1 cellular context compared by ENCODE assay signal in the genomic region with DNA sequence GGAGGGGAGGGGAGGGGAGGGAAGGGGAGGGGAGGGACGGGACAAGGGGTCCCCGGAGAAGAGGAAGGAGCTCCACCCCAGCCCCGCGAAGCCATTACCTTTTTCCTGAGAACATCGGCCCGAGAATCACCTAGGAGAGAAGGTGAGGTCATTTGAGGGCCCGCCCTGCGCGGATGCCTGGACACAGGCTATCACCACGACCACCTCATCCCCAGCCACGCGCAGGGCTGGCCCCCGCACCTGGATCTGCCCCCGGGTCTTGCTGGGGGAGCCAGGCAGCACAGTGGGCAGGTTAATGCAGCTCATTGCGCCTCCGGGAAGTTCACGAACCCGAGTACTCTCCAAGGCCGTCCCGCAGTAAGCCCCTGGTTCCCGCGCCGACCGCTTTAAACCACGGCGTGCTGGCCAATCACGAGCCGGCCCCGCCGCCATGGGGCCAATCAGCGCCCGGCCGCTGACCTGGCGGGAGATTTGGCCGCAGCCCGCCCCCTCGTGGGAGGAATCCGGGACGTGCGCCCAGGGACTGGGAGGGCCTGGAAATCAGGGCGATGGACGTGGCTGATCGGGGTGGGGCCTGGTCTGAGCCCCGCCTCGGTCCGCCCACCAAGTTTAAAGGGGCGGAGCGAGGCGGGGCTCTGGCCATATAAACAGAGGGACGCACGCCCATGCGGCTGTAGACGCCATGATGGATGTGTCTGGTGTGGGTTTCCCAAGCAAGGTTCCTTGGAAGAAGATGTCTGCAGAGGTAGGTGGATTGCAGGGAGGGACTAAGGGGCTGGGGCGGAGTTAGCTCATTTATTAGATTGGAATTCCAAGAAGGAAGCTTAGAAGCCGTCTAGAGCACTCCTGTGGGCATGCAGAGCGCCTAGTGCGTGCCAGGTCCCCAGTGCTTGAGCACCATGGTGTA.
A peak's percentile ranks its signal among the peaks of the same experiment; 100 is the strongest.
TF ChIP-seq lines count a peak whose summit lies in the region.

A gene with protein sequence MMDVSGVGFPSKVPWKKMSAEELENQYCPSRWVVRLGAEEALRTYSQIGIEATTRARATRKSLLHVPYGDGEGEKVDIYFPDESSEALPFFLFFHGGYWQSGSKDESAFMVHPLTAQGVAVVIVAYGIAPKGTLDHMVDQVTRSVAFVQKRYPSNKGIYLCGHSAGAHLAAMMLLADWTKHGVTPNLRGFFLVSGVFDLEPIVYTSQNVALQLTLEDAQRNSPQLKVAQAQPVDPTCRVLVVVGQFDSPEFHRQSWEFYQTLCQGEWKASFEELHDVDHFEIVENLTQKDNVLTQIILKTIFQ (plus strand): TSS at position 674 of the 907 bp plus-strand sequence. CDS start 9 bp downstream, at position 683.
A gene with protein sequence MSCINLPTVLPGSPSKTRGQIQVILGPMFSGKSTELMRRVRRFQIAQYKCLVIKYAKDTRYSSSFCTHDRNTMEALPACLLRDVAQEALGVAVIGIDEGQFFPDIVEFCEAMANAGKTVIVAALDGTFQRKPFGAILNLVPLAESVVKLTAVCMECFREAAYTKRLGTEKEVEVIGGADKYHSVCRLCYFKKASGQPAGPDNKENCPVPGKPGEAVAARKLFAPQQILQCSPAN (minus strand): TSS at position 364 of the 907 bp plus-strand sequence. CDS start 58 bp downstream, at position 306.

TF ChIP-seq in HepG2, 621 proteins besides CTCF, POLR2A, EP300 and RAD21 (continues in another document):
- TF ChIP-seq ZC3H13 (CRISPR knock-in tag; IDR thresholded peaks at IDR 0.05) (peak; percentile 99), ISX (CRISPR knock-in tag; conservative IDR thresholded peaks at IDR 0.05) (no peak; the same call in 1 of the 2 replicates), SP4 (CRISPR knock-in tag; IDR thresholded peaks at IDR 0.05) (peak; percentile 99), ETV6 (CRISPR knock-in tag; conservative IDR thresholded peaks at IDR 0.05) (no peak), TEAD2 (CRISPR knock-in tag; IDR thresholded peaks at IDR 0.05) (peak; percentile 97), KAT2B (IDR thresholded peaks at IDR 0.05; ENCODE audit: borderline replicate concordance, low read depth, low read length) (no peak), KAT8 (CRISPR knock-in tag; IDR thresholded peaks at IDR 0.05) (peak; percentile 77), RXRB (CRISPR knock-in tag; IDR thresholded peaks at IDR 0.05; ENCODE audit: borderline replicate concordance) (peak; percentile 72), GPN1 (CRISPR knock-in tag; IDR thresholded peaks at IDR 0.05; ENCODE audit: borderline replicate concordance) (no peak; the same call in 1 of the 2 replicates), ZNF552 (CRISPR knock-in tag; IDR thresholded peaks at IDR 0.05; ENCODE audit: borderline replicate concordance) (peak; percentile 83; the same call in 1 of the 2 replicates), ZEB1 (IDR thresholded peaks at IDR 0.05; ENCODE audit: insufficient replicate concordance, low read depth) (no peak), IKZF1 (IDR thresholded peaks at IDR 0.05) (no peak), RCOR2 (CRISPR knock-in tag; IDR thresholded peaks at IDR 0.05) (no peak), NR2F1 (CRISPR knock-in tag; IDR thresholded peaks at IDR 0.05) (no peak), ZNF12 (CRISPR knock-in tag; IDR thresholded peaks at IDR 0.05) (no peak), HNRNPUL1 (IDR thresholded peaks at IDR 0.05; ENCODE audit: low read depth, low read length) (no peak), NFE2 (CRISPR knock-in tag; IDR thresholded peaks at IDR 0.05) (no peak), ZNF331 (CRISPR knock-in tag; IDR thresholded peaks at IDR 0.05) (peak; percentile 90), DMAP1 (CRISPR knock-in tag; IDR thresholded peaks at IDR 0.05) (peak; percentile 90), ZNF343 (CRISPR knock-in tag; IDR thresholded peaks at IDR 0.05) (peak; percentile 56), ZNF891 (CRISPR knock-in tag; IDR thresholded peaks at IDR 0.05) (peak; percentile 54; the same call in 1 of the 2 replicates), ZNF720 (CRISPR knock-in tag; IDR thresholded peaks at IDR 0.05) (peak; percentile 40; the same call in 1 of the 2 replicates), ZNF883 (CRISPR knock-in tag; IDR thresholded peaks at IDR 0.05; ENCODE audit: not compliant biosample characterization) (peak; percentile 87), ONECUT2 (CRISPR knock-in tag; IDR thresholded peaks at IDR 0.05) (peak; percentile 36; the same call in 1 of the 2 replicates), ZNF180 (CRISPR knock-in tag; IDR thresholded peaks at IDR 0.05; ENCODE audit: borderline replicate concordance, low read depth) (no peak), KDM5A (IDR thresholded peaks at IDR 0.05; ENCODE audit: borderline replicate concordance, low read length) (no peak), ZNF75D (CRISPR knock-in tag; IDR thresholded peaks at IDR 0.05; ENCODE audit: borderline replicate concordance) (no peak)
- TF ChIP-seq, protein P1, sequence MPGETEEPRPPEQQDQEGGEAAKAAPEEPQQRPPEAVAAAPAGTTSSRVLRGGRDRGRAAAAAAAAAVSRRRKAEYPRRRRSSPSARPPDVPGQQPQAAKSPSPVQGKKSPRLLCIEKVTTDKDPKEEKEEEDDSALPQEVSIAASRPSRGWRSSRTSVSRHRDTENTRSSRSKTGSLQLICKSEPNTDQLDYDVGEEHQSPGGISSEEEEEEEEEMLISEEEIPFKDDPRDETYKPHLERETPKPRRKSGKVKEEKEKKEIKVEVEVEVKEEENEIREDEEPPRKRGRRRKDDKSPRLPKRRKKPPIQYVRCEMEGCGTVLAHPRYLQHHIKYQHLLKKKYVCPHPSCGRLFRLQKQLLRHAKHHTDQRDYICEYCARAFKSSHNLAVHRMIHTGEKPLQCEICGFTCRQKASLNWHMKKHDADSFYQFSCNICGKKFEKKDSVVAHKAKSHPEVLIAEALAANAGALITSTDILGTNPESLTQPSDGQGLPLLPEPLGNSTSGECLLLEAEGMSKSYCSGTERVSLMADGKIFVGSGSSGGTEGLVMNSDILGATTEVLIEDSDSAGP (CRISPR knock-in tag; IDR thresholded peaks at IDR 0.05; ENCODE audit: borderline replicate concordance) = peak; percentile 94
- TF ChIP-seq, protein P2, sequence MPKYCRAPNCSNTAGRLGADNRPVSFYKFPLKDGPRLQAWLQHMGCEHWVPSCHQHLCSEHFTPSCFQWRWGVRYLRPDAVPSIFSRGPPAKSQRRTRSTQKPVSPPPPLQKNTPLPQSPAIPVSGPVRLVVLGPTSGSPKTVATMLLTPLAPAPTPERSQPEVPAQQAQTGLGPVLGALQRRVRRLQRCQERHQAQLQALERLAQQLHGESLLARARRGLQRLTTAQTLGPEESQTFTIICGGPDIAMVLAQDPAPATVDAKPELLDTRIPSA (CRISPR knock-in tag; IDR thresholded peaks at IDR 0.05; ENCODE audit: borderline replicate concordance) = peak; percentile 85; the same call in 1 of the 2 replicates
- TF ChIP-seq, protein P3, sequence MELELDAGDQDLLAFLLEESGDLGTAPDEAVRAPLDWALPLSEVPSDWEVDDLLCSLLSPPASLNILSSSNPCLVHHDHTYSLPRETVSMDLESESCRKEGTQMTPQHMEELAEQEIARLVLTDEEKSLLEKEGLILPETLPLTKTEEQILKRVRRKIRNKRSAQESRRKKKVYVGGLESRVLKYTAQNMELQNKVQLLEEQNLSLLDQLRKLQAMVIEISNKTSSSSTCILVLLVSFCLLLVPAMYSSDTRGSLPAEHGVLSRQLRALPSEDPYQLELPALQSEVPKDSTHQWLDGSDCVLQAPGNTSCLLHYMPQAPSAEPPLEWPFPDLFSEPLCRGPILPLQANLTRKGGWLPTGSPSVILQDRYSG (CRISPR knock-in tag; IDR thresholded peaks at IDR 0.05) = no peak; the same call in 1 of the 2 replicates
- TF ChIP-seq, protein P4, sequence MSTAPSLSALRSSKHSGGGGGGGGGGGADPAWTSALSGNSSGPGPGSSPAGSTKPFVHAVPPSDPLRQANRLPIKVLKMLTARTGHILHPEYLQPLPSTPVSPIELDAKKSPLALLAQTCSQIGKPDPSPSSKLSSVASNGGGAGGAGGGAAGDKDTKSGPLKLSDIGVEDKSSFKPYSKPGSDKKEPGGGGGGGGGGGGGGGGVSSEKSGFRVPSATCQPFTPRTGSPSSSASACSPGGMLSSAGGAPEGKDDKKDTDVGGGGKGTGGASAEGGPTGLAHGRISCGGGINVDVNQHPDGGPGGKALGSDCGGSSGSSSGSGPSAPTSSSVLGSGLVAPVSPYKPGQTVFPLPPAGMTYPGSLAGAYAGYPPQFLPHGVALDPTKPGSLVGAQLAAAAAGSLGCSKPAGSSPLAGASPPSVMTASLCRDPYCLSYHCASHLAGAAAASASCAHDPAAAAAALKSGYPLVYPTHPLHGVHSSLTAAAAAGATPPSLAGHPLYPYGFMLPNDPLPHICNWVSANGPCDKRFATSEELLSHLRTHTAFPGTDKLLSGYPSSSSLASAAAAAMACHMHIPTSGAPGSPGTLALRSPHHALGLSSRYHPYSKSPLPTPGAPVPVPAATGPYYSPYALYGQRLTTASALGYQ (CRISPR knock-in tag; IDR thresholded peaks at IDR 0.05) = peak; percentile 45; the same call in 1 of the 2 replicates
- TF ChIP-seq, protein P5, sequence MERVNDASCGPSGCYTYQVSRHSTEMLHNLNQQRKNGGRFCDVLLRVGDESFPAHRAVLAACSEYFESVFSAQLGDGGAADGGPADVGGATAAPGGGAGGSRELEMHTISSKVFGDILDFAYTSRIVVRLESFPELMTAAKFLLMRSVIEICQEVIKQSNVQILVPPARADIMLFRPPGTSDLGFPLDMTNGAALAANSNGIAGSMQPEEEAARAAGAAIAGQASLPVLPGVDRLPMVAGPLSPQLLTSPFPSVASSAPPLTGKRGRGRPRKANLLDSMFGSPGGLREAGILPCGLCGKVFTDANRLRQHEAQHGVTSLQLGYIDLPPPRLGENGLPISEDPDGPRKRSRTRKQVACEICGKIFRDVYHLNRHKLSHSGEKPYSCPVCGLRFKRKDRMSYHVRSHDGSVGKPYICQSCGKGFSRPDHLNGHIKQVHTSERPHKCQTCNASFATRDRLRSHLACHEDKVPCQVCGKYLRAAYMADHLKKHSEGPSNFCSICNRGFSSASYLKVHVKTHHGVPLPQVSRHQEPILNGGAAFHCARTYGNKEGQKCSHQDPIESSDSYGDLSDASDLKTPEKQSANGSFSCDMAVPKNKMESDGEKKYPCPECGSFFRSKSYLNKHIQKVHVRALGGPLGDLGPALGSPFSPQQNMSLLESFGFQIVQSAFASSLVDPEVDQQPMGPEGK (CRISPR knock-in tag; IDR thresholded peaks at IDR 0.05) = peak; percentile 82
- TF ChIP-seq, protein P6, sequence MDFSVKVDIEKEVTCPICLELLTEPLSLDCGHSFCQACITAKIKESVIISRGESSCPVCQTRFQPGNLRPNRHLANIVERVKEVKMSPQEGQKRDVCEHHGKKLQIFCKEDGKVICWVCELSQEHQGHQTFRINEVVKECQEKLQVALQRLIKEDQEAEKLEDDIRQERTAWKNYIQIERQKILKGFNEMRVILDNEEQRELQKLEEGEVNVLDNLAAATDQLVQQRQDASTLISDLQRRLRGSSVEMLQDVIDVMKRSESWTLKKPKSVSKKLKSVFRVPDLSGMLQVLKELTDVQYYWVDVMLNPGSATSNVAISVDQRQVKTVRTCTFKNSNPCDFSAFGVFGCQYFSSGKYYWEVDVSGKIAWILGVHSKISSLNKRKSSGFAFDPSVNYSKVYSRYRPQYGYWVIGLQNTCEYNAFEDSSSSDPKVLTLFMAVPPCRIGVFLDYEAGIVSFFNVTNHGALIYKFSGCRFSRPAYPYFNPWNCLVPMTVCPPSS (IDR thresholded peaks at IDR 0.05) = no peak
- TF ChIP-seq, protein P7, sequence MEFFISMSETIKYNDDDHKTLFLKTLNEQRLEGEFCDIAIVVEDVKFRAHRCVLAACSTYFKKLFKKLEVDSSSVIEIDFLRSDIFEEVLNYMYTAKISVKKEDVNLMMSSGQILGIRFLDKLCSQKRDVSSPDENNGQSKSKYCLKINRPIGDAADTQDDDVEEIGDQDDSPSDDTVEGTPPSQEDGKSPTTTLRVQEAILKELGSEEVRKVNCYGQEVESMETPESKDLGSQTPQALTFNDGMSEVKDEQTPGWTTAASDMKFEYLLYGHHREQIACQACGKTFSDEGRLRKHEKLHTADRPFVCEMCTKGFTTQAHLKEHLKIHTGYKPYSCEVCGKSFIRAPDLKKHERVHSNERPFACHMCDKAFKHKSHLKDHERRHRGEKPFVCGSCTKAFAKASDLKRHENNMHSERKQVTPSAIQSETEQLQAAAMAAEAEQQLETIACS (CRISPR knock-in tag; IDR thresholded peaks at IDR 0.05) = no peak
- TF ChIP-seq, protein P8, sequence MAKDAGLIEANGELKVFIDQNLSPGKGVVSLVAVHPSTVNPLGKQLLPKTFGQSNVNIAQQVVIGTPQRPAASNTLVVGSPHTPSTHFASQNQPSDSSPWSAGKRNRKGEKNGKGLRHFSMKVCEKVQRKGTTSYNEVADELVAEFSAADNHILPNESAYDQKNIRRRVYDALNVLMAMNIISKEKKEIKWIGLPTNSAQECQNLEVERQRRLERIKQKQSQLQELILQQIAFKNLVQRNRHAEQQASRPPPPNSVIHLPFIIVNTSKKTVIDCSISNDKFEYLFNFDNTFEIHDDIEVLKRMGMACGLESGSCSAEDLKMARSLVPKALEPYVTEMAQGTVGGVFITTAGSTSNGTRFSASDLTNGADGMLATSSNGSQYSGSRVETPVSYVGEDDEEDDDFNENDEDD (CRISPR knock-in tag; IDR thresholded peaks at IDR 0.05; ENCODE audit: borderline replicate concordance) = peak; percentile 100
- TF ChIP-seq, protein P9, sequence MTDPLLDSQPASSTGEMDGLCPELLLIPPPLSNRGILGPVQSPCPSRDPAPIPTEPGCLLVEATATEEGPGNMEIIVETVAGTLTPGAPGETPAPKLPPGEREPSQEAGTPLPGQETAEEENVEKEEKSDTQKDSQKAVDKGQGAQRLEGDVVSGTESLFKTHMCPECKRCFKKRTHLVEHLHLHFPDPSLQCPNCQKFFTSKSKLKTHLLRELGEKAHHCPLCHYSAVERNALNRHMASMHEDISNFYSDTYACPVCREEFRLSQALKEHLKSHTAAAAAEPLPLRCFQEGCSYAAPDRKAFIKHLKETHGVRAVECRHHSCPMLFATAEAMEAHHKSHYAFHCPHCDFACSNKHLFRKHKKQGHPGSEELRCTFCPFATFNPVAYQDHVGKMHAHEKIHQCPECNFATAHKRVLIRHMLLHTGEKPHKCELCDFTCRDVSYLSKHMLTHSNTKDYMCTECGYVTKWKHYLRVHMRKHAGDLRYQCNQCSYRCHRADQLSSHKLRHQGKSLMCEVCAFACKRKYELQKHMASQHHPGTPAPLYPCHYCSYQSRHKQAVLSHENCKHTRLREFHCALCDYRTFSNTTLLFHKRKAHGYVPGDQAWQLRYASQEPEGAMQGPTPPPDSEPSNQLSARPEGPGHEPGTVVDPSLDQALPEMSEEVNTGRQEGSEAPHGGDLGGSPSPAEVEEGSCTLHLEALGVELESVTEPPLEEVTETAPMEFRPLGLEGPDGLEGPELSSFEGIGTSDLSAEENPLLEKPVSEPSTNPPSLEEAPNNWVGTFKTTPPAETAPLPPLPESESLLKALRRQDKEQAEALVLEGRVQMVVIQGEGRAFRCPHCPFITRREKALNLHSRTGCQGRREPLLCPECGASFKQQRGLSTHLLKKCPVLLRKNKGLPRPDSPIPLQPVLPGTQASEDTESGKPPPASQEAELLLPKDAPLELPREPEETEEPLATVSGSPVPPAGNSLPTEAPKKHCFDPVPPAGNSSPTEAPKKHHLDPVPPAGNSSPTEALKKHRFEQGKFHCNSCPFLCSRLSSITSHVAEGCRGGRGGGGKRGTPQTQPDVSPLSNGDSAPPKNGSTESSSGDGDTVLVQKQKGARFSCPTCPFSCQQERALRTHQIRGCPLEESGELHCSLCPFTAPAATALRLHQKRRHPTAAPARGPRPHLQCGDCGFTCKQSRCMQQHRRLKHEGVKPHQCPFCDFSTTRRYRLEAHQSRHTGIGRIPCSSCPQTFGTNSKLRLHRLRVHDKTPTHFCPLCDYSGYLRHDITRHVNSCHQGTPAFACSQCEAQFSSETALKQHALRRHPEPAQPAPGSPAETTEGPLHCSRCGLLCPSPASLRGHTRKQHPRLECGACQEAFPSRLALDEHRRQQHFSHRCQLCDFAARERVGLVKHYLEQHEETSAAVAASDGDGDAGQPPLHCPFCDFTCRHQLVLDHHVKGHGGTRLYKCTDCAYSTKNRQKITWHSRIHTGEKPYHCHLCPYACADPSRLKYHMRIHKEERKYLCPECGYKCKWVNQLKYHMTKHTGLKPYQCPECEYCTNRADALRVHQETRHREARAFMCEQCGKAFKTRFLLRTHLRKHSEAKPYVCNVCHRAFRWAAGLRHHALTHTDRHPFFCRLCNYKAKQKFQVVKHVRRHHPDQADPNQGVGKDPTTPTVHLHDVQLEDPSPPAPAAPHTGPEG (CRISPR knock-in tag; IDR thresholded peaks at IDR 0.05) = peak; percentile 59; the same call in 1 of the 2 replicates
